14 cellular contexts compared by ENCODE assay signal in genomic region chr2:47067788-47068407, GRCh38.
A peak's percentile ranks its signal among the peaks of the same experiment; 100 is the strongest.
DNase-seq lines count a peak whose midpoint lies in the region; ATAC-seq and TF ChIP-seq lines count a peak whose summit lies in the region.
"Had no signal": no experiment of that assay in that cellular context is flagged by ENCODE, and none has a peak within 500 bp of the region (broad histone marks: within the 10 kb centered on the region; RNA-seq: fewer than 3 reads in every experiment).

No MANE protein-coding gene starts in this region.

- no peaks in the 10 kb centered on the region for H3K9me3 ChIP-seq in transverse colon
- H3K9me3 ChIP-seq: mucosa of descending colon had no signal

- peaks cover 56% of the 10 kb centered on the region for H3K4me1 Mint-ChIP-seq in activated T-cell treated with anti-CD3 and anti-CD28 coated beads, Interleukin-2, amount 50 U/mL, for 24 hours (ENCODE audit: low read depth)
- peaks cover 58% of the 10 kb centered on the region for H3K4me1 Mint-ChIP-seq in activated T-cell treated with anti-CD3 and anti-CD28 coated beads, Interleukin-2, amount 50 U/mL, for 4 hours (ENCODE audit: low read depth)
- peaks cover 47 to 71% (median 66%) of the 10 kb centered on the region in 3 donors for H3K4me1 Mint-ChIP-seq in naive B cell
- H3K4me1 Mint-ChIP-seq in natural killer cell treated with Interleukin-12 subunit alpha and Interleukin-12 subunit beta and Interleukin-15 and Interleukin-18, amount 100 ng/mL, for 72 hours (ENCODE audit: low read depth in 2 of 2): peaks cover 20 to 32% of the 10 kb centered on the region in 2 donors

- H3K4me1 ChIP-seq in transverse colon: peaks cover 48 to 93% (median 66%) of the 10 kb centered on the region in 4 donors

- H3K36me3 Mint-ChIP-seq in activated T-cell treated with anti-CD3 and anti-CD28 coated beads, Interleukin-2, amount 50 U/mL, for 24 hours (ENCODE audit: low read depth): peaks cover 71% of the 10 kb centered on the region
- H3K36me3 Mint-ChIP-seq in activated T-cell treated with anti-CD3 and anti-CD28 coated beads, Interleukin-2, amount 50 U/mL, for 4 hours (ENCODE audit: insufficient read depth): peaks cover 18% of the 10 kb centered on the region
- H3K36me3 Mint-ChIP-seq in naive B cell: peaks cover 4 to 16% of the 10 kb centered on the region in 2 donors
- H3K36me3 Mint-ChIP-seq in natural killer cell treated with Interleukin-12 subunit alpha and Interleukin-12 subunit beta and Interleukin-15 and Interleukin-18, amount 100 ng/mL, for 72 hours: peaks cover 5% of the 10 kb centered on the region

- 60 to 92% methylated on average over 1 to 13 of the region's 14 CpGs for WGBS in transverse colon (ENCODE audit: low coverage in 1 of 2), 2 donors

- no peak for ATAC-seq in activated T-cell treated with anti-CD3 and anti-CD28 coated beads, Interleukin-2, amount 50 U/mL, for 4 hours
- ATAC-seq in naive B cell (ENCODE audit: low read depth in 2 of 2): no peak
- no peak for ATAC-seq in natural killer cell treated with Interleukin-12 subunit alpha and Interleukin-12 subunit beta and Interleukin-15 and Interleukin-18, amount 100 ng/mL, for 72 hours
- ATAC-seq: activated CD8-positive, alpha-beta T cell treated with anti-CD3 and anti-CD28 coated beads for 36 hours; mucosa of descending colon had no signal

- H3K4me3 ChIP-seq in dorsolateral prefrontal cortex (no peak overlapping the region), transverse colon (no peak overlapping the region)
- H3K4me3 ChIP-seq: mucosa of descending colon had no signal

- H3K27me3 Mint-ChIP-seq in activated T-cell treated with anti-CD3 and anti-CD28 coated beads, Interleukin-2, amount 50 U/mL, for 24 hours: no peaks in the 10 kb centered on the region
- no peaks in the 10 kb centered on the region for H3K27me3 Mint-ChIP-seq in activated T-cell treated with anti-CD3 and anti-CD28 coated beads, Interleukin-2, amount 50 U/mL, for 4 hours (ENCODE audit: low read depth)
- no peaks in the 10 kb centered on the region for H3K27me3 Mint-ChIP-seq in naive B cell
- peaks cover 0 to 7% of the 10 kb centered on the region in 2 donors for H3K27me3 Mint-ChIP-seq in natural killer cell treated with Interleukin-12 subunit alpha and Interleukin-12 subunit beta and Interleukin-15 and Interleukin-18, amount 100 ng/mL, for 72 hours
- H3K27me3 Mint-ChIP-seq: activated CD8-positive, alpha-beta T cell treated with anti-CD3 and anti-CD28 coated beads for 36 hours had no signal

- intact Hi-C loops in dorsolateral prefrontal cortex (cut with DNase I): no loop called here
- intact Hi-C loops in transverse colon (cut with DNase I; ENCODE audit: low total_unique reads): no loop called here

- no peak for DNase-seq in activated T-cell treated with anti-CD3 and anti-CD28 coated beads, Interleukin-2, amount 50 U/mL, for 24 hours
- no peak for DNase-seq in activated T-cell treated with anti-CD3 and anti-CD28 coated beads, Interleukin-2, amount 50 U/mL, for 4 hours
- peak in 1 of 10 donors; percentile 11 for DNase-seq in dorsolateral prefrontal cortex
- no peak for DNase-seq in naive B cell
- no peak for DNase-seq in transverse colon
- DNase-seq in NK-92 (lab: John Stamatoyannopoulos, UW; ENCODE audit: unreplicated experiment): no peak
- no peak for DNase-seq in NCI-H2227 treated with DMSO at 0.1 percent for 48 hours (lab: John Stamatoyannopoulos, UW)
- no peak for DNase-seq in natural killer cell treated with Interleukin-12 subunit alpha and Interleukin-12 subunit beta and Interleukin-15 and Interleukin-18, amount 100 ng/mL, for 72 hours (ENCODE audit: low spot score)
- DNase-seq: ACHN; activated CD8-positive, alpha-beta T cell treated with anti-CD3 and anti-CD28 coated beads for 36 hours; NCI-H1092; NCI-H510A; stimulated activated CD8-positive, alpha-beta memory T cell treated with anti-CD3 and anti-CD28 coated beads, Interleukin-4, amount 100 ng/mL, for 48 hours had no signal

- in situ Hi-C loops in transverse colon (cut with MboI; ENCODE audit: low pct_ligation_motif_present in 1 of 4, low pct_unique_long_range_greater_than_20kb in 1 of 4, low sequenced_read_pairs in 3 of 4): no loop called here

- peak overlapping the region in 53 of 59 donors; percentile 0 to 98 (median 92) for H3K27ac ChIP-seq in dorsolateral prefrontal cortex
- peak overlapping the region; percentile 87 to 92 (median 90) for H3K27ac ChIP-seq in transverse colon

- TF ChIP-seq CTCF in dorsolateral prefrontal cortex (IDR thresholded peaks at IDR 0.05 in 54 of 56, conservative IDR thresholded peaks at IDR 0.05 in 2 of 56; ENCODE audit: low read depth in 1 of 56, partially characterized antibody in 56 of 56): no peak
- no peak for TF ChIP-seq CTCF in transverse colon (IDR thresholded peaks at IDR 0.05)

- no peak overlapping the region for H3K4me3 Mint-ChIP-seq in activated T-cell treated with anti-CD3 and anti-CD28 coated beads, Interleukin-2, amount 50 U/mL, for 24 hours
- no peak overlapping the region for H3K4me3 Mint-ChIP-seq in activated T-cell treated with anti-CD3 and anti-CD28 coated beads, Interleukin-2, amount 50 U/mL, for 4 hours
- peak overlapping the region in 2 of 8 donors; percentile 22 to 33 for H3K4me3 Mint-ChIP-seq in naive B cell
- H3K4me3 Mint-ChIP-seq in natural killer cell treated with Interleukin-12 subunit alpha and Interleukin-12 subunit beta and Interleukin-15 and Interleukin-18, amount 100 ng/mL, for 72 hours: no peak overlapping the region
- H3K4me3 Mint-ChIP-seq: activated CD8-positive, alpha-beta T cell treated with anti-CD3 and anti-CD28 coated beads for 36 hours had no signal

- H3K36me3 ChIP-seq in transverse colon: no peaks in the 10 kb centered on the region

- no peak for TF ChIP-seq POLR2A in transverse colon (IDR thresholded peaks at IDR 0.05)

- H3K27me3 ChIP-seq in dorsolateral prefrontal cortex: no peaks in the 10 kb centered on the region
- no peaks in the 10 kb centered on the region for H3K27me3 ChIP-seq in transverse colon

- no peaks in the 10 kb centered on the region for H3K9me3 Mint-ChIP-seq in activated T-cell treated with anti-CD3 and anti-CD28 coated beads, Interleukin-2, amount 50 U/mL, for 24 hours
- no peaks in the 10 kb centered on the region for H3K9me3 Mint-ChIP-seq in activated T-cell treated with anti-CD3 and anti-CD28 coated beads, Interleukin-2, amount 50 U/mL, for 4 hours
- H3K9me3 Mint-ChIP-seq in naive B cell: peaks cover 0 to 1% (median 0%) of the 10 kb centered on the region in 7 donors
- H3K9me3 Mint-ChIP-seq in natural killer cell treated with Interleukin-12 subunit alpha and Interleukin-12 subunit beta and Interleukin-15 and Interleukin-18, amount 100 ng/mL, for 72 hours: no peaks in the 10 kb centered on the region
- H3K9me3 Mint-ChIP-seq: activated CD8-positive, alpha-beta T cell treated with anti-CD3 and anti-CD28 coated beads for 36 hours had no signal

- TF ChIP-seq EP300 in transverse colon (IDR thresholded peaks at IDR 0.05; ENCODE audit: low read depth): no peak

- peak overlapping the region; percentile 44 for H3K27ac Mint-ChIP-seq in activated T-cell treated with anti-CD3 and anti-CD28 coated beads, Interleukin-2, amount 50 U/mL, for 24 hours
- peak overlapping the region; percentile 2 to 97 (median 85) for H3K27ac Mint-ChIP-seq in naive B cell
- no peak overlapping the region for H3K27ac Mint-ChIP-seq in natural killer cell treated with Interleukin-12 subunit alpha and Interleukin-12 subunit beta and Interleukin-15 and Interleukin-18, amount 100 ng/mL, for 72 hours
- H3K27ac Mint-ChIP-seq: activated CD8-positive, alpha-beta T cell treated with anti-CD3 and anti-CD28 coated beads for 36 hours had no signal

Comparison
In these comparisons a context has a peak if more than half of its experiments do, and no peak if none do; other contexts are left out.
1. H3K27ac Mint-ChIP-seq: peak in activated T-cell treated with anti-CD3 and anti-CD28 coated beads, Interleukin-2, amount 50 U/mL, for 24 hours (single experiment) and naive B cell (6 of 6); none in natural killer cell treated with Interleukin-12 subunit alpha and Interleukin-12 subunit beta and Interleukin-15 and Interleukin-18, amount 100 ng/mL, for 72 hours (0 of 2).